ENCODE assay signal across 18 cellular contexts in genomic region chr4:153622778-153623240, GRCh38.
DNase-seq lines count a peak whose midpoint lies in the region; ATAC-seq and TF ChIP-seq lines count a peak whose summit lies in the region.
"Had no signal": no experiment of that assay in that cellular context is flagged by ENCODE, and none has a peak within 500 bp of the region (broad histone marks: within the 10 kb centered on the region; RNA-seq: fewer than 3 reads in every experiment).

No MANE protein-coding gene starts in this region.

- H3K9ac ChIP-seq in skeletal muscle satellite cell (ENCODE audit: low read depth, low read length), result no peak overlapping the region

- H3K4me2 ChIP-seq in skeletal muscle satellite cell (ENCODE audit: low read length), result peak overlapping the region; percentile 11

- TF ChIP-seq CTCF in adrenal gland (IDR thresholded peaks at IDR 0.05), result no peak

- no peak for TF ChIP-seq POLR2A in adrenal gland (IDR thresholded peaks at IDR 0.05)

- no peaks in the 10 kb centered on the region for H3K27me3 Mint-ChIP-seq in T-helper 2 cell treated with Interferon-gamma antibody and Interleukin-4, amounts not matched to agents 5 μg/mL and 100 μg/mL, for 36 hours (ENCODE audit: low read depth)

- no peak overlapping the region for H3K4me3 Mint-ChIP-seq in T-helper 2 cell treated with Interferon-gamma antibody and Interleukin-4, amounts not matched to agents 5 μg/mL and 100 μg/mL, for 36 hours

- no peak for ATAC-seq in HG03280 (IDR thresholded peaks at IDR 0.05; ENCODE audit: unreplicated experiment)

- peak overlapping the region; percentile 33 for H3K27ac Mint-ChIP-seq in T-helper 2 cell treated with Interferon-gamma antibody and Interleukin-4, amounts not matched to agents 5 μg/mL and 100 μg/mL, for 36 hours

- H3K9me3 ChIP-seq in adrenal gland (replicated peaks in 1 of 3) (no peaks in the 10 kb centered on the region), skeletal muscle satellite cell (replicated peaks; ENCODE audit: low read length) (no peaks in the 10 kb centered on the region)
- H3K9me3 ChIP-seq: Caco-2, ovary, upper lobe of left lung had no signal

- H3K27me3 ChIP-seq in adrenal gland (no peaks in the 10 kb centered on the region), skeletal muscle satellite cell (ENCODE audit: control insufficient read depth, insufficient read depth, low read length) (no peaks in the 10 kb centered on the region)
- H3K27me3 ChIP-seq: ovary, upper lobe of left lung had no signal

- H3K27ac ChIP-seq in adrenal gland, result peak overlapping the region in 1 of 5 donors; percentile 21
- H3K27ac ChIP-seq: 22Rv1, upper lobe of left lung had no signal

- H3K4me1 Mint-ChIP-seq in T-helper 2 cell treated with Interferon-gamma antibody and Interleukin-4, amounts not matched to agents 5 μg/mL and 100 μg/mL, for 36 hours (ENCODE audit: low read depth), result peaks cover 15% of the 10 kb centered on the region

- H3K36me3 ChIP-seq in adrenal gland (replicated peaks in 1 of 2) (peaks cover 0 to 5% of the 10 kb centered on the region in 2 donors), skeletal muscle satellite cell (ENCODE audit: insufficient read depth, low read length) (peaks cover 24% of the 10 kb centered on the region)
- H3K36me3 ChIP-seq: ovary had no signal

- no peaks in the 10 kb centered on the region for H3K9me3 Mint-ChIP-seq in T-helper 2 cell treated with Interferon-gamma antibody and Interleukin-4, amounts not matched to agents 5 μg/mL and 100 μg/mL, for 36 hours

- H3K4me3 ChIP-seq in adrenal gland (peak overlapping the region in 1 of 4 donors; percentile 19), skeletal muscle satellite cell (ENCODE audit: low read length) (no peak overlapping the region)
- H3K4me3 ChIP-seq: ovary, upper lobe of left lung had no signal

- no peak for DNase-seq in T-helper 2 cell treated with Interferon-gamma antibody and Interleukin-4, amounts not matched to agents 5 μg/mL and 100 μg/mL, for 36 hours (ENCODE audit: low spot score)
- no peak for DNase-seq in T-helper 2 cell
- DNase-seq in MV-4-11 (lab: John Stamatoyannopoulos, UW), result peak; percentile 82
- DNase-seq in adrenal gland, result peak in 5 of 7 donors; percentile 30 to 54 (median 39)
- no peak for DNase-seq in midbrain (lab: John Stamatoyannopoulos, UW)
- DNase-seq in NCI-H2171 treated with DMSO at 0.1 percent for 48 hours (lab: John Stamatoyannopoulos, UW), result no peak
- DNase-seq: activated CD4-positive, alpha-beta T cell treated with anti-CD3 and anti-CD28 coated beads, Interleukin-2, amount 50 U/mL, for 48 hours; Caco-2; GDM1; Karpas-422; NCI-H1694 treated with DMSO at 0.1 percent for 48 hours; NCI-H524; RPMI8226 had no signal

- intact Hi-C loops in adrenal gland (cut with DNase I), result no loop called here

- WGBS in adrenal gland, 4 donors, result 33 to 44% (median 42%) methylated on average over 6 to 12 of the region's 12 CpGs

- H3K4me1 ChIP-seq in adrenal gland (replicated peaks in 1 of 2) (peaks cover 0 to 12% of the 10 kb centered on the region in 2 donors), skeletal muscle satellite cell (ENCODE audit: control insufficient read depth, insufficient read depth, low read length) (peaks cover 8% of the 10 kb centered on the region)
- H3K4me1 ChIP-seq: Caco-2, upper lobe of left lung had no signal

- peaks cover 63% of the 10 kb centered on the region for H3K36me3 Mint-ChIP-seq in T-helper 2 cell treated with Interferon-gamma antibody and Interleukin-4, amounts not matched to agents 5 μg/mL and 100 μg/mL, for 36 hours (ENCODE audit: low read depth)

Comparison
In these comparisons a context has a peak if more than half of its experiments do, and no peak if none do; other contexts are left out.
1. DNase-seq: peak in MV-4-11 (single experiment) and adrenal gland (5 of 7); none in T-helper 2 cell treated with Interferon-gamma antibody and Interleukin-4, amounts not matched to agents 5 μg/mL and 100 μg/mL, for 36 hours (single experiment), T-helper 2 cell (0 of 5), midbrain (single experiment) and NCI-H2171 treated with DMSO at 0.1 percent for 48 hours (single experiment).